8 cellular contexts compared by ENCODE assay signal in genomic region chr3:52046186-52046913, GRCh38. TPM values are rescaled to one million over a fixed set of nuclear protein-coding genes. Genes with fewer than 3 reads are reported as not detected.
DNase-seq lines count a peak whose midpoint lies in the region; ATAC-seq and TF ChIP-seq lines count a peak whose summit lies in the region.

No MANE protein-coding gene starts in this region.

- H3K9me2 ChIP-seq in GM23338 (ENCODE audit: insufficient read depth) = no peaks in the 10 kb centered on the region

- H3F3A ChIP-seq in GM23338 (replicated peaks; ENCODE audit: low read depth) = no peaks in the 10 kb centered on the region

- H3K4me1 ChIP-seq in gastroesophageal sphincter = peaks cover 0 to 69% (median 14%) of the 10 kb centered on the region in 3 donors
- H3K4me1 ChIP-seq in GM23338 (ENCODE audit: insufficient read depth) = no peaks in the 10 kb centered on the region

- H3K27ac Mint-ChIP-seq in T-helper 17 cell (peak overlapping the region; percentile 45), GM23338 (no peak overlapping the region)

- TF ChIP-seq CTCF in gastroesophageal sphincter (IDR thresholded peaks at IDR 0.05) (no peak), retinal pigment epithelial cell (conservative IDR thresholded peaks at IDR 0.05; ENCODE audit: low read depth, low read length) (no peak), GM23338 (conservative IDR thresholded peaks at IDR 0.05; ENCODE audit: low read depth in 2 of 2) (no peak)

- peaks cover 0 to 33% of the 10 kb centered on the region in 2 donors for H3K36me3 ChIP-seq in gastroesophageal sphincter
- no peaks in the 10 kb centered on the region for H3K36me3 ChIP-seq in GM23338 (ENCODE audit: insufficient read depth)

- TF ChIP-seq EP300 in gastroesophageal sphincter (IDR thresholded peaks at IDR 0.05) = no peak

- no peak overlapping the region for H3K4me2 ChIP-seq in GM23338

- H3K27ac ChIP-seq in gastroesophageal sphincter (peak overlapping the region in 3 of 4 donors; percentile 51 to 67 (median 57)), GM23338 (ENCODE audit: low read depth) (no peak overlapping the region)

- H3K4me3 Mint-ChIP-seq in T-helper 17 cell = no peak overlapping the region
- no peak overlapping the region for H3K4me3 Mint-ChIP-seq in GM23338

- H3K4me1 Mint-ChIP-seq in T-helper 17 cell (peaks cover 28% of the 10 kb centered on the region), GM23338 (peaks cover 13% of the 10 kb centered on the region)

- H4K20me1 ChIP-seq in GM23338 (replicated peaks; ENCODE audit: insufficient read depth) = no peaks in the 10 kb centered on the region

- H3K9me3 Mint-ChIP-seq in GM23338 = peaks cover 3% of the 10 kb centered on the region; the same call in 1 of the 3 replicates

- H3K27me3 ChIP-seq in gastroesophageal sphincter = no peaks in the 10 kb centered on the region
- H3K27me3 ChIP-seq in GM23338 (ENCODE audit: insufficient read depth) = no peaks in the 10 kb centered on the region

- ATAC-seq in T-helper 17 cell (no peak), gastroesophageal sphincter (peak; percentile 33), HG03520 (IDR thresholded peaks at IDR 0.05; ENCODE audit: unreplicated experiment) (no peak), GM23338 (no peak), GM18909 (IDR thresholded peaks at IDR 0.05; ENCODE audit: poor library complexity, unreplicated experiment) (no peak)

- H3K79me2 ChIP-seq in GM23338 (replicated peaks; ENCODE audit: insufficient read depth) = no peaks in the 10 kb centered on the region

- H3K36me3 Mint-ChIP-seq in T-helper 17 cell (ENCODE audit: low read depth) (peaks cover 3% of the 10 kb centered on the region), GM23338 (ENCODE audit: low read depth) (peaks cover 16% of the 10 kb centered on the region)

- H3K4me3 ChIP-seq in gastroesophageal sphincter (no peak overlapping the region), retinal pigment epithelial cell (ENCODE audit: low read length) (no peak overlapping the region), GM23338 (no peak overlapping the region)

- H2AFZ ChIP-seq in GM23338 = no peak overlapping the region

- 30 to 45% methylated on average over 2 of the region's 12 CpGs for WGBS in gastroesophageal sphincter (ENCODE audit: low coverage in 1 of 2), 2 donors

- H3K9me3 ChIP-seq in T-helper 17 cell (ENCODE audit: control insufficient read depth, low read length, poor library complexity, severe bottlenecking) = no peaks in the 10 kb centered on the region
- no peaks in the 10 kb centered on the region for H3K9me3 ChIP-seq in gastroesophageal sphincter

- no peak for TF ChIP-seq POLR2A in gastroesophageal sphincter (IDR thresholded peaks at IDR 0.05)

- peak; percentile 99 for DNase-seq in ELR (ENCODE audit: low read depth)
- DNase-seq in T-helper 17 cell = no peak
- DNase-seq in retinal pigment epithelial cell (ENCODE audit: low read depth) = peak; percentile 77
- no peak for DNase-seq in GM23338 (ENCODE audit: low spot score)
- DNase-seq in NCI-H1930 (lab: John Stamatoyannopoulos, UW) = no peak

- H3K27me3 Mint-ChIP-seq in T-helper 17 cell (no peaks in the 10 kb centered on the region), GM23338 (ENCODE audit: insufficient read depth, low read depth, poor library complexity) (peaks cover 17% of the 10 kb centered on the region)

TF ChIP-seq in GM23338, 12 proteins besides CTCF, POLR2A, EP300 and RAD21 (continues in another document):
- no peak for TF ChIP-seq EZH2 (IDR thresholded peaks at IDR 0.05; ENCODE audit: low read depth, unreplicated experiment)
- TF ChIP-seq EZH2phosphoT487 (IDR thresholded peaks at IDR 0.05; ENCODE audit: unreplicated experiment) = no peak
- TF ChIP-seq ZNF462 (CRISPR knock-in tag; IDR thresholded peaks at IDR 0.05) = no peak
- no peak for TF ChIP-seq ETS1 (IDR thresholded peaks at IDR 0.05)
- TF ChIP-seq ZNF331 (CRISPR knock-in tag; IDR thresholded peaks at IDR 0.05; ENCODE audit: low read depth) = no peak
- TF ChIP-seq STAT1 (IDR thresholded peaks at IDR 0.05; ENCODE audit: unreplicated experiment) = no peak
- TF ChIP-seq JUNB (IDR thresholded peaks at IDR 0.05; ENCODE audit: unreplicated experiment) = no peak
- no peak for TF ChIP-seq POLR2AphosphoS5 (IDR thresholded peaks at IDR 0.05; ENCODE audit: low read depth)

RNA-seq across cellular contexts. Expression of gene DUSP7, which starts 10.0 kb away (rescaled TPM):
- total RNA-seq in T-helper 17 cell (10 to 100 TPM; 15.8 to 18.6 TPM), gastroesophageal sphincter (10 to 100 TPM; 10.2 to 18.1 (median 14.7) TPM)
- total RNA-seq in GM23338 (2014; rRNA removed; shearing (Covaris generic)) = 14.7 and 15.8 TPM in 2 replicates
- polyA plus RNA-seq in GM23338 (2016; fragmentation: Nextera tagmentation; extraction: Ambion mirVana) = 5.6 and 5.9 TPM in 2 replicates

RNA-seq across cellular contexts. Expression of gene RPL29, which starts 50.7 kb away (rescaled TPM):
- 1,000 to 10,000 TPM; 1,359 to 1,493 TPM for total RNA-seq in T-helper 17 cell
- total RNA-seq in gastroesophageal sphincter = 1,000 to 10,000 TPM in 3 of 4 donors, 100 to 1,000 TPM in 1; 775 to 1,945 (median 1,298) TPM
- total RNA-seq in GM23338 (2014; rRNA removed; shearing (Covaris generic)) = 1,341 and 1,471 TPM in 2 replicates
- polyA plus RNA-seq in GM23338 (2016; fragmentation: Nextera tagmentation; extraction: Ambion mirVana) = 1,864 and 1,983 TPM in 2 replicates

Comparison
In these comparisons a context has a peak if more than half of its experiments do, and no peak if none do; other contexts are left out.
1. DNase-seq: peak in ELR (single experiment) and retinal pigment epithelial cell (single experiment); none in T-helper 17 cell (0 of 3), GM23338 (single experiment) and NCI-H1930 (0 of 2).